ENCODE assay signal across 23 cellular contexts in genomic region chr16:54487933-54488332, GRCh38.
DNase-seq lines count a peak whose midpoint lies in the region; ATAC-seq, FAIRE-seq and TF ChIP-seq lines count a peak whose summit lies in the region.
"Had no signal": no experiment of that assay in that cellular context is flagged by ENCODE, and none has a peak within 500 bp of the region (broad histone marks: within the 10 kb centered on the region; RNA-seq: fewer than 3 reads in every experiment).

No MANE protein-coding gene starts in this region.

- H3K27me3 ChIP-seq in left ventricle myocardium inferior (ENCODE audit: low read depth) = no peaks in the 10 kb centered on the region

- H3K4me1 ChIP-seq in A549 = no peaks in the 10 kb centered on the region
- peaks cover 76% of the 10 kb centered on the region for H3K4me1 ChIP-seq in left ventricle myocardium inferior
- H3K4me1 ChIP-seq in OCI-LY7 (ENCODE audit: insufficient read depth, low read length, poor library complexity, severe bottlenecking) = no peaks in the 10 kb centered on the region

- DNase-seq in A549 (ENCODE audit: low read depth in 1 of 2, low spot score in 1 of 2) (no peak), fibroblast of the aortic adventitia (ENCODE audit: low read depth) (peak; percentile 58), left ventricle myocardium inferior (peak; percentile 49), sciatic nerve (ENCODE audit: low spot score) (no peak), pons (ENCODE audit: low spot score) (no peak), OCI-LY7 (ENCODE audit: low spot score) (no peak)
- DNase-seq: CD4-positive, CD25-positive, alpha-beta regulatory T cell; EL; GF-D8; NCI-H1092; NCI-H146; NCI-H2029; NCI-H2227 treated with DMSO at 0.1 percent for 48 hours; NCI-H510A; NCI-H748 treated with DMSO at 0.1 percent for 48 hours had no signal

- H4K20me1 ChIP-seq in OCI-LY7 (ENCODE audit: insufficient read depth, low read length) = no peaks in the 10 kb centered on the region

- no peak overlapping the region for H3K4me3 ChIP-seq in A549
- no peak overlapping the region for H3K4me3 ChIP-seq in fibroblast of the aortic adventitia (ENCODE audit: low read depth, low read length)
- H3K4me3 ChIP-seq in left ventricle myocardium inferior = no peak overlapping the region
- no peak overlapping the region for H3K4me3 ChIP-seq in OCI-LY7 (ENCODE audit: low read depth, low read length, poor library complexity, severe bottlenecking)
- H3K4me3 ChIP-seq: K562 had no signal

- BruUV-seq in OCI-LY7 (replicated peaks; lab: Mats Ljungman, UMichigan) = no TSS peak

- CTCF ChIA-PET in A549 (lab: Yijun Ruan, JAX) (no interaction called here), OCI-LY7 (lab: Charles Lee; ENCODE audit: unreplicated experiment) (no interaction called here)

- intact Hi-C loops in left ventricle myocardium inferior (cut with micrococcal nuclease) (no loop called here), sciatic nerve (cut with DNase I) (no loop called here), OCI-LY7 (cut with micrococcal nuclease; ENCODE audit: unreplicated experiment) (no loop called here)

- H3K9me3 ChIP-seq in A549 (no peaks in the 10 kb centered on the region), left ventricle myocardium inferior (replicated peaks) (no peaks in the 10 kb centered on the region), OCI-LY7 (ENCODE audit: low read length) (no peaks in the 10 kb centered on the region)

- 29% methylated on average over 3 of the region's 3 CpGs for WGBS in A549 (ENCODE audit: missing lambda C conversion rate)

- TF ChIP-seq RAD21 in A549 (conservative IDR thresholded peaks at IDR 0.05 in 1 of 2, IDR thresholded peaks at IDR 0.05 in 1 of 2) = no peak

- H3K36me3 ChIP-seq in left ventricle myocardium inferior (no peaks in the 10 kb centered on the region), OCI-LY7 (ENCODE audit: insufficient read depth, low read length) (no peaks in the 10 kb centered on the region)

- FAIRE-seq in A549 (lab: Jason Lieb, UNC) = peak; percentile 23
- FAIRE-seq: GM19239, H54, HepG2, K562 had no signal

- no peak overlapping the region for H3K4me2 ChIP-seq in A549
- H3K4me2 ChIP-seq in OCI-LY7 (ENCODE audit: low read length) = no peak overlapping the region

- no peak overlapping the region for H2AFZ ChIP-seq in OCI-LY7 (ENCODE audit: low read length)

- TF ChIP-seq POLR2A in A549 (IDR thresholded peaks at IDR 0.05; ENCODE audit: low read length) = no peak

- POLR2A ChIA-PET in A549 (lab: Yijun Ruan, JAX) = no interaction called here
- POLR2A ChIA-PET in OCI-LY7 (lab: Charles Lee) = interaction anchor here (0.7 kb wide), 1 partner anchor 116 kb away, joined by 4 read pairs; no protein-coding TSS in a partner anchor

- H3K9me2 ChIP-seq in OCI-LY7 (ENCODE audit: insufficient read depth, low read length) = no peaks in the 10 kb centered on the region

- H3K27ac ChIP-seq in A549 (no peak overlapping the region), left ventricle myocardium inferior (replicated peaks) (peak overlapping the region; percentile 68), OCI-LY7 (ENCODE audit: low read depth, low read length, poor library complexity, severe bottlenecking) (no peak overlapping the region)
- H3K27ac ChIP-seq: HL-60, RWPE1 had no signal

- no peak for TF ChIP-seq EP300 in A549 (IDR thresholded peaks at IDR 0.05)

- ATAC-seq in A549 (no peak), sciatic nerve (peak; percentile 81), HG02588 (IDR thresholded peaks at IDR 0.05; ENCODE audit: unreplicated experiment) (no peak)
- ATAC-seq: HepG2, K562, SK-N-SH treated with all-trans-retinoic acid at 6 μM for 48 hours had no signal

- TF ChIP-seq CTCF in A549 (IDR thresholded peaks at IDR 0.05) (no peak), fibroblast of the aortic adventitia (IDR thresholded peaks at IDR 0.05; ENCODE audit: insufficient read depth, low read length) (no peak), left ventricle myocardium inferior (IDR thresholded peaks at IDR 0.05; ENCODE audit: borderline replicate concordance) (no peak), OCI-LY7 (conservative IDR thresholded peaks at IDR 0.05; ENCODE audit: low read length) (no peak)

- no peaks in the 10 kb centered on the region for H3K79me2 ChIP-seq in OCI-LY7 (ENCODE audit: insufficient read depth, low read depth, low read length)

TF ChIP-seq in A549, 52 proteins besides CTCF, POLR2A, EP300 and RAD21:
- TF ChIP-seq RCOR1 (IDR thresholded peaks at IDR 0.05; ENCODE audit: low read depth, low read length) (no peak), RARB (CRISPR knock-in tag; IDR thresholded peaks at IDR 0.05) (no peak), MYC (IDR thresholded peaks at IDR 0.05; ENCODE audit: borderline replicate concordance, low read length) (no peak), POLR2AphosphoS2 (conservative IDR thresholded peaks at IDR 0.05; ENCODE audit: low read length) (no peak), HEYL (CRISPR knock-in tag; IDR thresholded peaks at IDR 0.05) (no peak), ZC3H11A (IDR thresholded peaks at IDR 0.05) (no peak), JUN (IDR thresholded peaks at IDR 0.05) (no peak), ELK1 (IDR thresholded peaks at IDR 0.05; ENCODE audit: low read depth, low read length) (no peak), NR3C1 (IDR thresholded peaks at IDR 0.05) (no peak), MAZ (IDR thresholded peaks at IDR 0.05; ENCODE audit: borderline replicate concordance, low read depth, low read length) (no peak), CHD4 (IDR thresholded peaks at IDR 0.05; ENCODE audit: borderline replicate concordance) (no peak), RFX5 (IDR thresholded peaks at IDR 0.05) (no peak), SMC3 (IDR thresholded peaks at IDR 0.05) (no peak), FOXS1 (CRISPR knock-in tag; IDR thresholded peaks at IDR 0.05) (no peak), EHF (CRISPR knock-in tag; IDR thresholded peaks at IDR 0.05) (no peak), BCL3 (IDR thresholded peaks at IDR 0.05) (no peak), RNF2 (IDR thresholded peaks at IDR 0.05; ENCODE audit: borderline replicate concordance, low read depth) (no peak), HMGXB4 (CRISPR knock-in tag; IDR thresholded peaks at IDR 0.05; ENCODE audit: borderline replicate concordance) (no peak), USF2 (IDR thresholded peaks at IDR 0.05) (no peak)
TF ChIP-seq in A549: peak in this region for 0.

Comparison
In these comparisons a context has a peak if more than half of its experiments do, and no peak if none do; other contexts are left out.
1. DNase-seq: peak in fibroblast of the aortic adventitia (single experiment) and left ventricle myocardium inferior (single experiment); none in A549 (0 of 2), sciatic nerve (single experiment), pons (single experiment) and OCI-LY7 (single experiment).